9 cellular contexts compared by ENCODE assay signal in the genomic region with DNA sequence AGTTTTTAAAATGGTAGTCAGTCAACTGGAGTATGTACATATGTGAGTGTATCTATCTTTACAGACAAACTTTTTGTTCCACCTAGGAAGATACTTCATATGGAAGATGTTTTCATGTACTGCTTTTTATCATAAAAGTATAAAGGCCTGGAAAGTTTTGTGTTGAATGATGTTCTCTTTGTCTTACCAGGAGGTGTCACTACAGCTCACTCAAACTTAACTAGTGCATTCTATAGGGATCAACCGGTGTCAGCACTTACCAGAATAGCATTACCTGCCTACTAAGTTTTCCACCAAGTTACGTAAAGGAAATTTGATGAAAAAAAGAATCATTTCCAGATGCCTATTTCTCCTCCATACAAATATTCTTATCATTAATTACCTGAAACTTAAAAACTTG.
DNase-seq lines count a peak whose midpoint lies in the region; ATAC-seq and TF ChIP-seq lines count a peak whose summit lies in the region.
"Had no signal": no experiment of that assay in that cellular context is flagged by ENCODE, and none has a peak within 500 bp of the region (broad histone marks: within the 10 kb centered on the region; RNA-seq: fewer than 3 reads in every experiment).

No MANE protein-coding gene starts in this region.

- ATAC-seq in HG03460 (IDR thresholded peaks at IDR 0.05; ENCODE audit: unreplicated experiment) = no peak

- peak; percentile 7 for DNase-seq in AG09319 (ENCODE audit: extremely low read depth, low read depth)
- peak; percentile 9 for DNase-seq in HS-5 (ENCODE audit: low read depth)
- peak; percentile 30 for DNase-seq in SKM-1 (lab: John Stamatoyannopoulos, UW; ENCODE audit: unreplicated experiment)
- peak; percentile 29 for DNase-seq in inferior parietal cortex (ENCODE audit: extremely low spot score)
- no peak for DNase-seq in NCI-H1436 treated with DMSO at 0.1 percent for 48 hours (lab: John Stamatoyannopoulos, UW)
- no peak for DNase-seq in dedifferentiated amniotic fluid mesenchymal stem cell (ENCODE audit: extremely low spot score)
- DNase-seq in activated effector memory CD4-positive, alpha-beta T cell treated with Interleukin-2 at 50 U/mL for 16 hours = no peak
- DNase-seq: activated gamma-delta T cell had no signal

- TF ChIP-seq CTCF in AG09319 (IDR thresholded peaks at IDR 0.05; ENCODE audit: low read depth, low read length) = peak; percentile 44

Comparison
In these comparisons a context has a peak if more than half of its experiments do, and no peak if none do; other contexts are left out.
1. DNase-seq: peak in AG09319 (single experiment), HS-5 (single experiment), SKM-1 (single experiment) and inferior parietal cortex (single experiment); none in NCI-H1436 treated with DMSO at 0.1 percent for 48 hours (single experiment), dedifferentiated amniotic fluid mesenchymal stem cell (single experiment) and activated effector memory CD4-positive, alpha-beta T cell treated with Interleukin-2 at 50 U/mL for 16 hours (single experiment).